Comparison of ENCODE assay signal across 1 cellular context in the genomic region with DNA sequence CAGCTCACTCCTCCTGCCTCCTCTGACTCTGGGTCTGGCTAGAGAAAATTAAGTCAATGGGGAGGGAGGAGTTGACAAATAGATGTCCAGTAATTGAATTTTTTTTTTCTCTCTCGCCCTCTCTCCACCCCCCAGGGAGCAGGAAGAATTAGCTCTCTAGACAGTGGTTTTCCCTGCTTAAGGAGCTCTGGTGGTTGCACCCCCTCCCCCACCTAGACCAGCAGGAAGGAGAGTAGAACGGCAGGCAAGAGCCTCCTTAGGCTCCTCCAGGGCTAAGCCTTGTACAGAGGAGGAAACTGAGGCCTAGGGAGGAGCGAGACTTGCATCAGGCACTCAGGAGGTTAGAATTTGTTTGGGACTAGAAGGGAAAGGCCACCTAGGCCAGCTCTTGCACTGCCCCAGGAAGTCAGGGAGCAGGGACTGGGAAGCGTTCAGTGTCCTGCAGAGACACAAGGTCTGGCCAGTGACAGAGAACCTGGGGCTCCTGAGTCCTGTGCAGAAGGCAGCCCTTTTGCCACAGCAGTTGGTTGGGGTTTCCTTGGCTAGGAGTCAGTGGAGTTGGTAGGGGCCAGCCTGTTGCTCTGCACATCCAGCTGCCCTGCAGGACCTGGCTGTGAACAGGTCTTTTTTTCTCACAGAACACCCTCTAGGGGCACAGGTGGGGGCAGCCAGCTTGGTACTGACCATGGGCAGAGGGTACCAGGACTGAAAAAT.
TF ChIP-seq lines count a peak whose summit lies in the region.

No MANE protein-coding gene starts in this region.

TF ChIP-seq in HCT116, 20 proteins besides CTCF, POLR2A, EP300 and RAD21 (continued from another document):
- TF ChIP-seq CEBPB (IDR thresholded peaks at IDR 0.05; ENCODE audit: low read depth) (no peak), ZFX (IDR thresholded peaks at IDR 0.05) (no peak), ELF1 (IDR thresholded peaks at IDR 0.05; ENCODE audit: borderline replicate concordance, low read depth) (no peak), ZBTB33 (IDR thresholded peaks at IDR 0.05; ENCODE audit: extremely low read depth, insufficient replicate concordance, low read length) (no peak), SIN3A (IDR thresholded peaks at IDR 0.05; ENCODE audit: low read depth) (no peak), TCF7L2 (IDR thresholded peaks at IDR 0.05; ENCODE audit: borderline replicate concordance, extremely low read depth, insufficient read depth, insufficient read length) (no peak), POLR2AphosphoS5 (IDR thresholded peaks at IDR 0.05; ENCODE audit: low read depth, low read length) (no peak), MAX (IDR thresholded peaks at IDR 0.05) (no peak), CBX3 (IDR thresholded peaks at IDR 0.05; ENCODE audit: low read depth) (no peak), YY1 (IDR thresholded peaks at IDR 0.05; ENCODE audit: extremely low read depth, insufficient replicate concordance, low read depth, low read length) (no peak), JUND (IDR thresholded peaks at IDR 0.05) (no peak), EZH2 (IDR thresholded peaks at IDR 0.05) (no peak)
TF ChIP-seq in HCT116: peak in this region for 0.
